8 cellular contexts compared by ENCODE assay signal in the genomic region with DNA sequence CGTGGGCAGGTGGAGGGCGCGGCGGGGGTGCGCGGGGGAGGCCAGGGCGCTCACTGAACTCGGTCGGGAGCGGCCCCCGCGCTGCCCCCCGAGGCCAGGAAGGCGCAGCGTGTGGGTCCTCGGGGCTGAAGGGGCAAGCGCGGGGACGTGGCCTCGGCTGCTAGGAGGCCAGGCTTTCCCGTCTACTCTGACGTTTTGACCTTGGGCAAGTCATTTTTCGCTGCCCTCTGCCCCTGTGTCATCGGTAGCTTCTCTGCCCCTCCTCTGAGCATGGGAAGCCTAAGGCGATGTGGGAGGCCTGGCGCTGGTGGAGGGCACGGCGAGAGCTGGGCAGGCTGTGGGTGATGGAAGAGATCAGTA. TPM values are rescaled to one million over a fixed set of nuclear protein-coding genes. Genes with fewer than 3 reads are reported as not detected.
DNase-seq lines count a peak whose midpoint lies in the region; ATAC-seq and TF ChIP-seq lines count a peak whose summit lies in the region.

No MANE protein-coding gene starts in this region.

- H3K36me3 Mint-ChIP-seq in activated CD4-positive, alpha-beta T cell treated with anti-CD3 and anti-CD28 coated beads, Interleukin-2, amount 10 ng/mL, durations not matched to agents 7 days and 5 days (ENCODE audit: low read depth): peaks cover 42% of the 10 kb centered on the region
- H3K36me3 Mint-ChIP-seq in progenitor cell of endocrine pancreas (ENCODE audit: insufficient read depth): peaks cover 11% of the 10 kb centered on the region

- peak; percentile 11 for DNase-seq in activated CD4-positive, alpha-beta T cell treated with anti-CD3 and anti-CD28 coated beads, Interleukin-2, amount 10 ng/mL, durations not matched to agents 7 days and 5 days
- DNase-seq in fibroblast of the aortic adventitia (ENCODE audit: low read depth): no peak
- DNase-seq in progenitor cell of endocrine pancreas (ENCODE audit: low spot score, unreplicated experiment): no peak
- DNase-seq in NCI-H1436 (lab: John Stamatoyannopoulos, UW): no peak
- DNase-seq in left lobe of liver (ENCODE audit: low spot score): no peak

- H3K79me2 ChIP-seq in ACC112 (ENCODE audit: control insufficient read depth, insufficient read depth, low read length, unreplicated experiment): peaks cover 59% of the 10 kb centered on the region

- H3K9me3 Mint-ChIP-seq in activated CD4-positive, alpha-beta T cell treated with anti-CD3 and anti-CD28 coated beads, Interleukin-2, amount 10 ng/mL, durations not matched to agents 7 days and 5 days: no peaks in the 10 kb centered on the region
- no peaks in the 10 kb centered on the region for H3K9me3 Mint-ChIP-seq in progenitor cell of endocrine pancreas (ENCODE audit: low read depth)

- peaks cover 27% of the 10 kb centered on the region for H3K36me3 ChIP-seq in ACC112 (ENCODE audit: insufficient read depth, low read length)

- POLR2A ChIA-PET in activated CD4-positive, alpha-beta T cell treated with anti-CD3 and anti-CD28 coated beads, Interleukin-2, amount 10 ng/mL, durations not matched to agents 7 days and 5 days (lab: Charles Lee): interaction anchor here (0.6 kb wide), 1 partner anchor 103 kb away, joined by 3 read pairs; no protein-coding TSS in a partner anchor

- TF ChIP-seq CTCF in fibroblast of the aortic adventitia (IDR thresholded peaks at IDR 0.05; ENCODE audit: insufficient read depth, low read length) (no peak), progenitor cell of endocrine pancreas (IDR thresholded peaks at IDR 0.05; ENCODE audit: unreplicated experiment) (no peak)

- peak overlapping the region; percentile 80 for H3K4me3 ChIP-seq in ACC112 (ENCODE audit: low read depth, low read length)
- peak overlapping the region; percentile 93 for H3K4me3 ChIP-seq in fibroblast of the aortic adventitia (ENCODE audit: low read depth, low read length)

- H3K27me3 ChIP-seq in ACC112 (ENCODE audit: insufficient read depth, low read length): no peaks in the 10 kb centered on the region

- H2AFZ ChIP-seq in ACC112 (ENCODE audit: low read length, unreplicated experiment): peak overlapping the region; percentile 69

- peak overlapping the region; percentile 39; the same call in 1 of the 2 replicates for H3K27ac ChIP-seq in ACC112 (ENCODE audit: low read depth, low read length)

- H3K27me3 Mint-ChIP-seq in activated CD4-positive, alpha-beta T cell treated with anti-CD3 and anti-CD28 coated beads, Interleukin-2, amount 10 ng/mL, durations not matched to agents 7 days and 5 days: no peaks in the 10 kb centered on the region
- H3K27me3 Mint-ChIP-seq in progenitor cell of endocrine pancreas: no peaks in the 10 kb centered on the region

- ATAC-seq in GM18909 (IDR thresholded peaks at IDR 0.05; ENCODE audit: poor library complexity, unreplicated experiment) (peak; percentile 2), HG03460 (IDR thresholded peaks at IDR 0.05; ENCODE audit: unreplicated experiment) (peak; percentile 6), left lobe of liver (no peak)

- CTCF ChIA-PET in activated CD4-positive, alpha-beta T cell treated with anti-CD3 and anti-CD28 coated beads, Interleukin-2, amount 10 ng/mL, durations not matched to agents 7 days and 5 days (lab: Charles Lee): interaction anchor here (1.0 to 1.4 kb wide), 6 partner anchors 10 to 267 kb away, joined by 3 to 6 read pairs (median 5); no protein-coding TSS in a partner anchor

- H3K4me1 ChIP-seq in ACC112 (ENCODE audit: control insufficient read depth, insufficient read depth, low read length, unreplicated experiment): peaks cover 13% of the 10 kb centered on the region

- H3K27ac Mint-ChIP-seq in activated CD4-positive, alpha-beta T cell treated with anti-CD3 and anti-CD28 coated beads, Interleukin-2, amount 10 ng/mL, durations not matched to agents 7 days and 5 days: peak overlapping the region; percentile 67
- H3K27ac Mint-ChIP-seq in progenitor cell of endocrine pancreas: peak overlapping the region; percentile 86

- H3K4me3 Mint-ChIP-seq in activated CD4-positive, alpha-beta T cell treated with anti-CD3 and anti-CD28 coated beads, Interleukin-2, amount 10 ng/mL, durations not matched to agents 7 days and 5 days: peak overlapping the region; percentile 86
- peak overlapping the region; percentile 91 for H3K4me3 Mint-ChIP-seq in progenitor cell of endocrine pancreas (ENCODE audit: low read depth)

- H3K4me1 Mint-ChIP-seq in activated CD4-positive, alpha-beta T cell treated with anti-CD3 and anti-CD28 coated beads, Interleukin-2, amount 10 ng/mL, durations not matched to agents 7 days and 5 days: peaks cover 58% of the 10 kb centered on the region
- H3K4me1 Mint-ChIP-seq in progenitor cell of endocrine pancreas (ENCODE audit: low read depth): peaks cover 47% of the 10 kb centered on the region

RNA-seq across cellular contexts. Expression of gene FBH1, which starts 0.5 kb away (rescaled TPM):
- 10 to 100 TPM; 55.3 to 63.5 TPM for total RNA-seq in activated CD4-positive, alpha-beta T cell treated with anti-CD3 and anti-CD28 coated beads, Interleukin-2, amount 10 ng/mL, durations not matched to agents 7 days and 5 days
- total RNA-seq in fibroblast of the aortic adventitia (ENCODE audit: low replicate concordance) (59.0 and 61.4 TPM in 2 replicates), progenitor cell of endocrine pancreas (85.5 and 87.4 TPM in 2 replicates), left lobe of liver (41.7 TPM)

RNA-seq across cellular contexts. Expression of gene ANKRD16, which starts 0.8 kb away (rescaled TPM):
- 1 to 10 TPM; 5.2 to 6.4 TPM for total RNA-seq in activated CD4-positive, alpha-beta T cell treated with anti-CD3 and anti-CD28 coated beads, Interleukin-2, amount 10 ng/mL, durations not matched to agents 7 days and 5 days
- total RNA-seq in fibroblast of the aortic adventitia (ENCODE audit: low replicate concordance) (5.0 and 14.0 TPM in 2 replicates), progenitor cell of endocrine pancreas (16.8 and 18.0 TPM in 2 replicates), left lobe of liver (6.6 TPM)
